ENCODE assay signal across 25 cellular contexts in the genomic region with DNA sequence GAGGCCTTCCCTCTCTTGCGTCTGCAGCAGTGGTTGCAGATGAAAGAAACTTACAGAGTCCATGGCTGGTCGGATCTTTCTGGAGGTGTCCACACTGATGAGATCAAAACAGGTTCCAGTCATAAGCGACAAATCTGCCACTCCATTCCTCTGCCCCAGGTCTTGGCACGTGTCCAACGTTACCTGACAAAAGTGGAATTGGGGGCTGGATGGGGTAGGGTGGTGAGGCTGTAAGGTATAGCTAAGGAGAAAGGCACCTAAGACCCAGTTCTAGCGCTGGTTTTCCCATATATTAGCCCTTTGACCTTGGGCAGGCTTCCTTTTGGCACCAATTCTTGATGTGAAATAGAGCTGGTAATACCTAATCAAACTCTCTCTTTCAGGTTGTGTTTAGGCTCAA. TPM values are rescaled to one million over a fixed set of nuclear protein-coding genes. Genes with fewer than 3 reads are reported as not detected.
DNase-seq lines count a peak whose midpoint lies in the region; ATAC-seq, FAIRE-seq and TF ChIP-seq lines count a peak whose summit lies in the region.
"Had no signal": no experiment of that assay in that cellular context is flagged by ENCODE, and none has a peak within 500 bp of the region (broad histone marks: within the 10 kb centered on the region; RNA-seq: fewer than 3 reads in every experiment).

No MANE protein-coding gene starts in this region.

- RAD21 ChIA-PET in GM12878 (lab: Charles Lee; ENCODE audit: unreplicated experiment): no interaction called here

- no peak overlapping the region for H3K27ac ChIP-seq in left ventricle myocardium inferior (replicated peaks)
- H3K27ac ChIP-seq in GM12878 (ENCODE audit: control insufficient read depth, insufficient read depth): no peak overlapping the region
- no peak overlapping the region for H3K27ac ChIP-seq in Karpas-422 (ENCODE audit: low read length)
- H3K27ac ChIP-seq: 22Rv1; BLaER1 treated with 17β-estradiol and CSF1 and Interleukin-3, amounts not matched to agents 10 nM and 100 nM had no signal

- no peaks in the 10 kb centered on the region for H3K9me3 Mint-ChIP-seq in activated CD4-positive, alpha-beta T cell treated with anti-CD3 and anti-CD28 coated beads for 36 hours (ENCODE audit: low read depth)
- H3K9me3 Mint-ChIP-seq: CD4-positive, alpha-beta T cell had no signal

- no peaks in the 10 kb centered on the region for H4K20me1 ChIP-seq in GM12878 (ENCODE audit: control insufficient read depth, insufficient read depth)
- H4K20me1 ChIP-seq in Karpas-422 (ENCODE audit: insufficient read depth, low read depth, low read length): no peaks in the 10 kb centered on the region
- H4K20me1 ChIP-seq: BLaER1 treated with 17β-estradiol and CSF1 and Interleukin-3, amounts not matched to agents 10 nM and 100 nM had no signal

- H3K9ac ChIP-seq in GM12878 (ENCODE audit: control insufficient read depth, insufficient read depth, low read length) (no peak overlapping the region), Karpas-422 (ENCODE audit: low read length) (no peak overlapping the region)
- H3K9ac ChIP-seq: BLaER1 treated with 17β-estradiol and CSF1 and Interleukin-3, amounts not matched to agents 10 nM and 100 nM had no signal

- H3K4me1 Mint-ChIP-seq in activated CD4-positive, alpha-beta T cell treated with anti-CD3 and anti-CD28 coated beads for 36 hours: no peaks in the 10 kb centered on the region

- ATAC-seq in GM12878: no peak
- ATAC-seq in activated CD4-positive, alpha-beta T cell treated with anti-CD3 and anti-CD28 coated beads for 36 hours: no peak
- ATAC-seq: GM23338, HCT116 had no signal

- H3K4me1 ChIP-seq in left ventricle myocardium inferior (peaks cover 12% of the 10 kb centered on the region), GM12878 (ENCODE audit: control insufficient read depth, insufficient read depth, low read length) (peaks cover 10% of the 10 kb centered on the region), Karpas-422 (ENCODE audit: low read length) (peaks cover 29% of the 10 kb centered on the region)

- TF ChIP-seq CTCF in left ventricle myocardium inferior (IDR thresholded peaks at IDR 0.05; ENCODE audit: borderline replicate concordance): no peak
- TF ChIP-seq CTCF in GM12878 (IDR thresholded peaks at IDR 0.05 in 2 of 3, conservative IDR thresholded peaks at IDR 0.05 in 1 of 3; ENCODE audit: control insufficient read depth in 2 of 3, extremely low read depth in 1 of 3, insufficient read depth in 1 of 3, low read depth in 3 of 3, low read length in 3 of 3): no peak

- SMC1A ChIA-PET in GM12878 (lab: Charles Lee; ENCODE audit: uncharacterized antibody, unreplicated experiment): interaction anchor here (1.0 kb wide), 1 partner anchor 14 kb away, joined by 3 read pairs; no protein-coding TSS in a partner anchor

- H3K79me2 ChIP-seq in GM12878 (ENCODE audit: control insufficient read depth, insufficient read depth, low read length) (no peaks in the 10 kb centered on the region), Karpas-422 (ENCODE audit: low read length) (no peaks in the 10 kb centered on the region)

- peak; percentile 49 for DNase-seq in cardiac septum (ENCODE audit: low spot score)
- no peak for DNase-seq in left ventricle myocardium inferior
- DNase-seq in GM12878 (ENCODE audit: low read depth, low spot score): no peak
- DNase-seq in posterior vena cava (ENCODE audit: low spot score): peak; percentile 30
- DNase-seq in Karpas-422: no peak
- no peak for DNase-seq in activated CD4-positive, alpha-beta T cell treated with anti-CD3 and anti-CD28 coated beads for 36 hours
- DNase-seq in NCI-H1092 (lab: John Stamatoyannopoulos, UW): no peak
- no peak for DNase-seq in LoVo (ENCODE audit: low spot score)
- DNase-seq: BE2C; CD4-positive, alpha-beta T cell; CD8-positive, alpha-beta memory T cell; DMS 273 treated with DMSO at 0.1 percent for 48 hours; DMS79; EL; GDM1; H9 had no signal

- H3K4me2 ChIP-seq in GM12878 (ENCODE audit: control insufficient read depth, insufficient read depth) (no peak overlapping the region), Karpas-422 (ENCODE audit: low read depth, low read length, poor library complexity, severe bottlenecking) (no peak overlapping the region)
- H3K4me2 ChIP-seq: BLaER1 treated with 17β-estradiol and CSF1 and Interleukin-3, amounts not matched to agents 10 nM and 100 nM; GM23338 had no signal

- no peak overlapping the region for H2AFZ ChIP-seq in GM12878 (ENCODE audit: control insufficient read depth, low read depth, low read length)
- no peak overlapping the region for H2AFZ ChIP-seq in Karpas-422 (ENCODE audit: low read length)
- H2AFZ ChIP-seq: GM23338 had no signal

- H3K36me3 Mint-ChIP-seq in activated CD4-positive, alpha-beta T cell treated with anti-CD3 and anti-CD28 coated beads for 36 hours (ENCODE audit: low read depth): no peaks in the 10 kb centered on the region
- H3K36me3 Mint-ChIP-seq: CD14-positive monocyte had no signal

- WGBS in GM12878 (ENCODE audit: insufficient coverage, insufficient replicate concordance, low lambda C conversion rate, missing lambda C conversion rate): 53% methylated on average over 6 of the region's 6 CpGs

- in situ Hi-C loops in GM12878 (cut with MboI): no loop called here

- H3K9me2 ChIP-seq in Karpas-422 (replicated peaks; ENCODE audit: insufficient read depth, low read length): no peaks in the 10 kb centered on the region

- TF ChIP-seq POLR2A in GM12878 (IDR thresholded peaks at IDR 0.05; ENCODE audit: low read depth, low read length): no peak

- FAIRE-seq in GM12878 (lab: Jason Lieb, UNC): no peak
- FAIRE-seq: A204.1, D721Med, GM12891, GM18507 had no signal

- BruUV-seq in GM12878 (replicated peaks; lab: Mats Ljungman, UMichigan): no TSS peak

- no peak overlapping the region for H3K27ac Mint-ChIP-seq in activated CD4-positive, alpha-beta T cell treated with anti-CD3 and anti-CD28 coated beads for 36 hours
- H3K27ac Mint-ChIP-seq: CD14-positive monocyte; CD4-positive, alpha-beta T cell; CD8-positive, alpha-beta memory T cell; GM23338; H9 had no signal

- peaks cover 11% of the 10 kb centered on the region for H3K27me3 Mint-ChIP-seq in activated CD4-positive, alpha-beta T cell treated with anti-CD3 and anti-CD28 coated beads for 36 hours

- POLR2A ChIA-PET in GM12878 (lab: Charles Lee): no interaction called here
- POLR2A ChIA-PET in activated CD4-positive, alpha-beta T cell treated with anti-CD3 and anti-CD28 coated beads for 36 hours (lab: Charles Lee): no interaction called here

- no peak for TF ChIP-seq RAD21 in GM12878 (IDR thresholded peaks at IDR 0.05; ENCODE audit: insufficient read depth, low read depth, low read length)

- no peak overlapping the region for H3K4me3 Mint-ChIP-seq in activated CD4-positive, alpha-beta T cell treated with anti-CD3 and anti-CD28 coated beads for 36 hours
- H3K4me3 Mint-ChIP-seq: CD14-positive monocyte; CD4-positive, alpha-beta T cell; GM23338; H9 had no signal

- peaks cover 17% of the 10 kb centered on the region for H3K9me3 ChIP-seq in left ventricle myocardium inferior (replicated peaks)
- no peaks in the 10 kb centered on the region; the same call in 2 of the 3 replicates for H3K9me3 ChIP-seq in GM12878 (replicated peaks; ENCODE audit: control insufficient read depth, insufficient read depth, low read length)
- H3K9me3 ChIP-seq in Karpas-422 (ENCODE audit: low read length): peaks cover 11% of the 10 kb centered on the region
- H3K9me3 ChIP-seq: BE2C had no signal

- no peak overlapping the region for H3K4me3 ChIP-seq in left ventricle myocardium inferior
- H3K4me3 ChIP-seq in GM12878: no peak overlapping the region
- H3K4me3 ChIP-seq in Karpas-422 (ENCODE audit: low read length): no peak overlapping the region
- H3K4me3 ChIP-seq: BLaER1 treated with 17β-estradiol and CSF1 and Interleukin-3, amounts not matched to agents 10 nM and 100 nM; GM23338 had no signal

- CTCF ChIA-PET in GM12878 (lab: Yijun Ruan, JAX): no interaction called here
- CTCF ChIA-PET in activated CD4-positive, alpha-beta T cell treated with anti-CD3 and anti-CD28 coated beads for 36 hours (lab: Charles Lee): no interaction called here

- no peaks in the 10 kb centered on the region for H3K36me3 ChIP-seq in left ventricle myocardium inferior
- H3K36me3 ChIP-seq in GM12878 (ENCODE audit: control insufficient read depth in 2 of 2, insufficient read depth in 2 of 2, low read length in 1 of 2): no peaks in the 10 kb centered on the region
- no peaks in the 10 kb centered on the region; the same call in 1 of the 2 replicates for H3K36me3 ChIP-seq in Karpas-422 (ENCODE audit: insufficient read depth, low read length)
- H3K36me3 ChIP-seq: BE2C; BLaER1 treated with 17β-estradiol and CSF1 and Interleukin-3, amounts not matched to agents 10 nM and 100 nM had no signal

- no peak for TF ChIP-seq EP300 in GM12878 (IDR thresholded peaks at IDR 0.05; ENCODE audit: borderline replicate concordance in 1 of 2, control insufficient read depth in 1 of 2, low read depth in 2 of 2, low read length in 2 of 2)

- intact Hi-C loops in cardiac septum (cut with DNase I) (no loop called here), left ventricle myocardium inferior (cut with micrococcal nuclease) (no loop called here), GM12878 (cut with micrococcal nuclease; ENCODE audit: unreplicated experiment) (no loop called here), posterior vena cava (cut with DNase I) (no loop called here)
- intact Hi-C loops in activated CD4-positive, alpha-beta T cell treated with anti-CD3 and anti-CD28 coated beads for 36 hours (cut with DNase I, micrococcal nuclease): no loop called here

- no peaks in the 10 kb centered on the region for H3K27me3 ChIP-seq in left ventricle myocardium inferior (ENCODE audit: low read depth)
- H3K27me3 ChIP-seq in GM12878 (replicated peaks in 1 of 2; ENCODE audit: control insufficient read depth in 2 of 2, insufficient read depth in 2 of 2, low read length in 1 of 2): peaks cover 0 to 3% of the 10 kb centered on the region in 2 experiments; a peak in 1 of 4 replicates
- peaks cover 2% of the 10 kb centered on the region; the same call in 1 of the 2 replicates for H3K27me3 ChIP-seq in Karpas-422 (ENCODE audit: low read length)
- H3K27me3 ChIP-seq: BE2C; BLaER1 treated with 17β-estradiol and CSF1 and Interleukin-3, amounts not matched to agents 10 nM and 100 nM had no signal

RNA-seq across cellular contexts. Expression of gene FAM43A, which starts 11.0 kb away (rescaled TPM):
- 33.9 TPM for total RNA-seq in cardiac septum
- 18.0 TPM for total RNA-seq in left ventricle myocardium inferior
- 0.56 and 0.66 TPM in 2 replicates for total RNA-seq in GM12878 (2013; cell fraction: nucleolus; rRNA removed)
- total RNA-seq in GM12878 (2014; rRNA removed): 2.5 and 3.5 TPM in 2 replicates
- total RNA-seq in GM12878 (2014; rRNA removed; fragmentation: Illumina TruSeq; extraction: Trizol): 0.88 and 0.94 TPM in 2 replicates
- total RNA-seq in GM12878 (2021): 4.2 and 5.0 TPM in 2 replicates
- polyA plus RNA-seq in GM12878 (2011; ENCODE audit: low read depth): 1.1 TPM
- polyA plus RNA-seq in GM12878 (2011; rRNA removed): 0.92 and 1.0 TPM in 2 replicates
- 1.5 and 2.5 TPM in 2 replicates for polyA plus RNA-seq in GM12878 (2011; cell fraction: cytosol; rRNA removed)
- polyA plus RNA-seq in GM12878 (2011; cell fraction: nucleus; rRNA removed): 6.0 and 6.2 TPM in 2 replicates
- polyA plus RNA-seq in GM12878 (2012): 5.4 and 5.6 TPM in 2 replicates
- 0.41 and 1.00 TPM in 2 replicates for polyA plus RNA-seq in GM12878 (2014; fragmentation: Illumina TruSeq; extraction: Trizol)
- under 1 TPM; 0.27 to 0.58 TPM for polyA plus RNA-seq in GM12878 (2014; fragmentation: Nextera tagmentation; extraction: Ambion mirVana)
- 3.7 and 4.8 TPM in 2 replicates for polyA plus RNA-seq in GM12878 (2014; rRNA removed)
- polyA plus RNA-seq in GM12878 (2016; fragmentation: Nextera tagmentation; extraction: Ambion mirVana): 1 to 10 TPM; 1.3 to 1.6 TPM
- polyA minus RNA-seq in GM12878 (2011; rRNA and poly(A)+ RNA removed): 0.37 and 0.82 TPM in 2 replicates
- 1.5 and 1.7 TPM in 2 replicates for polyA minus RNA-seq in GM12878 (2011; cell fraction: cytosol; rRNA and poly(A)+ RNA removed)
- 1.9 and 4.5 TPM in 2 replicates for polyA minus RNA-seq in GM12878 (2011; cell fraction: nucleus; rRNA and poly(A)+ RNA removed)
- total RNA-seq in posterior vena cava: 10 to 100 TPM; 11.4 to 12.4 TPM
- 80.7 and 147 TPM in 2 replicates for total RNA-seq in Karpas-422 (2014; rRNA removed; shearing (Covaris generic); ENCODE audit: low replicate concordance)
- total RNA-seq in activated CD4-positive, alpha-beta T cell treated with anti-CD3 and anti-CD28 coated beads for 36 hours: 1 to 10 TPM; 5.0 to 5.1 TPM

RNA-seq across cellular contexts. Expression of gene LSG1, which starts 24.7 kb away (rescaled TPM):
- 21.3 TPM for total RNA-seq in cardiac septum
- 23.4 TPM for total RNA-seq in left ventricle myocardium inferior
- 90.2 and 98.4 TPM in 2 replicates for total RNA-seq in GM12878 (2013; cell fraction: nucleolus; rRNA removed)
- total RNA-seq in GM12878 (2014; rRNA removed): 56.1 and 59.3 TPM in 2 replicates
- 57.0 and 58.6 TPM in 2 replicates for total RNA-seq in GM12878 (2014; rRNA removed; fragmentation: Illumina TruSeq; extraction: Trizol)
- 29.8 and 30.0 TPM in 2 replicates for total RNA-seq in GM12878 (2021)
- 29.4 TPM for polyA plus RNA-seq in GM12878 (2011; ENCODE audit: low read depth)
- polyA plus RNA-seq in GM12878 (2011; rRNA removed): 68.0 and 75.6 TPM in 2 replicates
- 47.1 and 48.5 TPM in 2 replicates for polyA plus RNA-seq in GM12878 (2011; cell fraction: cytosol; rRNA removed)
- polyA plus RNA-seq in GM12878 (2011; cell fraction: nucleus; rRNA removed): 96.0 and 133 TPM in 2 replicates
- polyA plus RNA-seq in GM12878 (2012): 24.1 and 28.7 TPM in 2 replicates
- 65.8 and 76.8 TPM in 2 replicates for polyA plus RNA-seq in GM12878 (2014; fragmentation: Illumina TruSeq; extraction: Trizol)
- 10 to 100 TPM; 14.3 to 23.5 TPM for polyA plus RNA-seq in GM12878 (2014; fragmentation: Nextera tagmentation; extraction: Ambion mirVana)
- polyA plus RNA-seq in GM12878 (2014; rRNA removed): 42.7 and 51.0 TPM in 2 replicates
- 10 to 100 TPM; 52.9 to 55.8 TPM for polyA plus RNA-seq in GM12878 (2016; fragmentation: Nextera tagmentation; extraction: Ambion mirVana)
- polyA minus RNA-seq in GM12878 (2011; rRNA and poly(A)+ RNA removed): 77.9 and 79.7 TPM in 2 replicates
- 20.4 and 21.8 TPM in 2 replicates for polyA minus RNA-seq in GM12878 (2011; cell fraction: cytosol; rRNA and poly(A)+ RNA removed)
- 44.2 and 51.9 TPM in 2 replicates for polyA minus RNA-seq in GM12878 (2011; cell fraction: nucleus; rRNA and poly(A)+ RNA removed)
- 10 to 100 TPM; 20.7 to 28.5 TPM for total RNA-seq in posterior vena cava
- 52.2 and 74.3 TPM in 2 replicates for total RNA-seq in Karpas-422 (2014; rRNA removed; shearing (Covaris generic); ENCODE audit: low replicate concordance)
- 10 to 100 TPM; 41.4 to 43.9 TPM for total RNA-seq in activated CD4-positive, alpha-beta T cell treated with anti-CD3 and anti-CD28 coated beads for 36 hours

Comparison
In these comparisons a context has a peak if more than half of its experiments do, and no peak if none do; other contexts are left out.
1. DNase-seq: peak in cardiac septum (single experiment) and posterior vena cava (single experiment); none in left ventricle myocardium inferior (single experiment), GM12878 (single experiment), Karpas-422 (single experiment), activated CD4-positive, alpha-beta T cell treated with anti-CD3 and anti-CD28 coated beads for 36 hours (single experiment), NCI-H1092 (single experiment) and LoVo (single experiment).